1 cellular context compared by ENCODE assay signal in the genomic region with DNA sequence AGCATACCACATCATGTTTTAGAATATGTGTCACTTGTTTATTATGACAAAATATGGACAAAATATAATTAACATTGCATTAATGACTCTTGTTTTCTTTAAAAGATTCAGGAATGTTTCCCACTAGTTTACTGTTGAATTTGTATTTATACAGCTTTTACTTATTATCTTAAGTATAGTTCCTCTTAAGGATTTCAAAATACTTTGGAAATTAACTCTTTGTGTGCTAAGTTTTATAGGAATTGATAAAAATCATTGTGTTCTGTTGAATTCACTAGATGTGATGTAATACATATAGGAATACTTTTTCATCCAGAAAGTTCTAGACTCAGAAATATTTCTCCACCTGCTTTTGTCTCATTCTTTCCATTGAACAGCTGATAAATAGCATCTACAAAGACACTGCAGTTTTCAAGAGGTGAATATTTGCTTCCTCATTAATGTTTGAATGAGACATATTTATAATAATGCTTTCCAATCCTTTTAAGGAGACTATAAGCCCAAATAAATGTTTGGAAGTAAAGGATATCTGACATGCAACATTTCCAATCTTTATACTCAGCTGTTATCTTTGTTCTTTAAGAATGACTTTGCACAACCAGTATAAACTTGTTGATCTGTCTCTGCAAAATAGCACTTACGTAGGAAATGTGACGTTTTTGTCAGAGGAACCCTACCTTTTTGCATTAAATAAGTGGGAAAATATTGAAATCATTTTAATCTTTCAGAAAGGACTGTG.
TF ChIP-seq lines count a peak whose summit lies in the region.

No MANE protein-coding gene starts in this region.

TF ChIP-seq in K562, 482 proteins besides CTCF, POLR2A, EP300 and RAD21 (continued from another document and continues in another):
- TF ChIP-seq, protein P1, sequence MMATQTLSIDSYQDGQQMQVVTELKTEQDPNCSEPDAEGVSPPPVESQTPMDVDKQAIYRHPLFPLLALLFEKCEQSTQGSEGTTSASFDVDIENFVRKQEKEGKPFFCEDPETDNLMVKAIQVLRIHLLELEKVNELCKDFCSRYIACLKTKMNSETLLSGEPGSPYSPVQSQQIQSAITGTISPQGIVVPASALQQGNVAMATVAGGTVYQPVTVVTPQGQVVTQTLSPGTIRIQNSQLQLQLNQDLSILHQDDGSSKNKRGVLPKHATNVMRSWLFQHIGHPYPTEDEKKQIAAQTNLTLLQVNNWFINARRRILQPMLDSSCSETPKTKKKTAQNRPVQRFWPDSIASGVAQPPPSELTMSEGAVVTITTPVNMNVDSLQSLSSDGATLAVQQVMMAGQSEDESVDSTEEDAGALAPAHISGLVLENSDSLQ (IDR thresholded peaks at IDR 0.05) = peak; percentile 24; the same call in 1 of the 2 replicates
- TF ChIP-seq SMARCE1 (IDR thresholded peaks at IDR 0.05) (peak; percentile 50; the same call in 1 of the 2 replicates), HDAC1 (IDR thresholded peaks at IDR 0.05) (no peak), ZNF316 (IDR thresholded peaks at IDR 0.05) (peak; percentile 92), TSC22D4 (tag; IDR thresholded peaks at IDR 0.05) (no peak), MAFF (IDR thresholded peaks at IDR 0.05; ENCODE audit: low read length) (peak; percentile 72; the same call in 1 of the 2 replicates), EWSR1 (IDR thresholded peaks at IDR 0.05; ENCODE audit: borderline replicate concordance, low read depth, partially characterized antibody) (no peak), ZNF644 (tag; IDR thresholded peaks at IDR 0.05; ENCODE audit: low read depth) (0 out of 2 replicates have a peak, but pooled peaks have one; percentile 32), SMARCC2 (IDR thresholded peaks at IDR 0.05; ENCODE audit: low read depth) (peak; percentile 66; the same call in 1 of the 2 replicates), SMARCA4 (IDR thresholded peaks at IDR 0.05) (0 out of 2 replicates have a peak, but pooled peaks have one; percentile 75), BCOR (IDR thresholded peaks at IDR 0.05) (no peak), FOXA3 (CRISPR knock-in tag; conservative IDR thresholded peaks at IDR 0.05 in 1 of 2, IDR thresholded peaks at IDR 0.05 in 1 of 2) (no peak), MAFG (tag; conservative IDR thresholded peaks at IDR 0.05) (peak; percentile 91), HNRNPH1 (optimal IDR thresholded peaks at IDR 0.05; ENCODE audit: low read depth, low read length) (no peak), ZNF431 (CRISPR knock-in tag; IDR thresholded peaks at IDR 0.05) (no peak), SRSF9 (IDR thresholded peaks at IDR 0.05; ENCODE audit: borderline replicate concordance, low read depth, low read length) (no peak), ZNF695 (CRISPR knock-in tag; IDR thresholded peaks at IDR 0.05) (no peak), C11orf30 (IDR thresholded peaks at IDR 0.05; ENCODE audit: low read depth) (peak; percentile 87), NCOA2 (IDR thresholded peaks at IDR 0.05; ENCODE audit: partially characterized antibody in 2 of 2) (peak in 1 of 2 experiments; percentile 19), ARNT (IDR thresholded peaks at IDR 0.05) (peak in 1 of 2 experiments; percentile 58; a peak in 1 of 4 replicates), ZNF76 (CRISPR knock-in tag; IDR thresholded peaks at IDR 0.05; ENCODE audit: borderline replicate concordance) (no peak), ZNF766 (CRISPR knock-in tag; conservative IDR thresholded peaks at IDR 0.05) (0 out of 2 replicates have a peak, but pooled peaks have one; percentile 24), FOXM1 (IDR thresholded peaks at IDR 0.05; ENCODE audit: low read depth) (no peak), FOXM1 (CRISPR knock-in tag; IDR thresholded peaks at IDR 0.05; ENCODE audit: low read depth) (no peak), MCM5 (IDR thresholded peaks at IDR 0.05; ENCODE audit: low read depth) (no peak), HDAC3 (IDR thresholded peaks at IDR 0.05; ENCODE audit: borderline replicate concordance, partially characterized antibody) (peak; percentile 25), RFX7 (CRISPR knock-in tag; IDR thresholded peaks at IDR 0.05) (no peak)
- TF ChIP-seq, protein P2, sequence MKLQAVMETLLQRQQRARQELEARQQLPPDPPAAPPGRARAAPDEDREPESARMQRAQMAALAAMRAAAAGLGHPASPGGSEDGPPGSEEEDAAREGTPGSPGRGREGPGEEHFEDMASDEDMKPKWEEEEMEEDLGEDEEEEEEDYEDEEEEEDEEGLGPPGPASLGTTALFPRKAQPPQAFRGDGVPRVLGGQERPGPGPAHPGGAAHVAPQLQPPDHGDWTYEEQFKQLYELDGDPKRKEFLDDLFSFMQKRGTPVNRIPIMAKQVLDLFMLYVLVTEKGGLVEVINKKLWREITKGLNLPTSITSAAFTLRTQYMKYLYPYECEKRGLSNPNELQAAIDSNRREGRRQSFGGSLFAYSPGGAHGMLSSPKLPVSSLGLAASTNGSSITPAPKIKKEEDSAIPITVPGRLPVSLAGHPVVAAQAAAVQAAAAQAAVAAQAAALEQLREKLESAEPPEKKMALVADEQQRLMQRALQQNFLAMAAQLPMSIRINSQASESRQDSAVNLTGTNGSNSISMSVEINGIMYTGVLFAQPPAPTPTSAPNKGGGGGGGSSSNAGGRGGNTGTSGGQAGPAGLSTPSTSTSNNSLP (IDR thresholded peaks at IDR 0.05; ENCODE audit: borderline replicate concordance, low read depth, low read length) = peak; percentile 68; the same call in 1 of the 2 replicates
- TF ChIP-seq, protein P3, sequence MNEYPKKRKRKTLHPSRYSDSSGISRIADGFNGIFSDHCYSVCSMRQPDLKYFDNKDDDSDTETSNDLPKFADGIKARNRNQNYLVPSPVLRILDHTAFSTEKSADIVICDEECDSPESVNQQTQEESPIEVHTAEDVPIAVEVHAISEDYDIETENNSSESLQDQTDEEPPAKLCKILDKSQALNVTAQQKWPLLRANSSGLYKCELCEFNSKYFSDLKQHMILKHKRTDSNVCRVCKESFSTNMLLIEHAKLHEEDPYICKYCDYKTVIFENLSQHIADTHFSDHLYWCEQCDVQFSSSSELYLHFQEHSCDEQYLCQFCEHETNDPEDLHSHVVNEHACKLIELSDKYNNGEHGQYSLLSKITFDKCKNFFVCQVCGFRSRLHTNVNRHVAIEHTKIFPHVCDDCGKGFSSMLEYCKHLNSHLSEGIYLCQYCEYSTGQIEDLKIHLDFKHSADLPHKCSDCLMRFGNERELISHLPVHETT (CRISPR knock-in tag; conservative IDR thresholded peaks at IDR 0.05 in 1 of 2, IDR thresholded peaks at IDR 0.05 in 1 of 2) = peak in 1 of 2 experiments; percentile 59; a peak in 1 of 4 replicates
- TF ChIP-seq, protein P4, sequence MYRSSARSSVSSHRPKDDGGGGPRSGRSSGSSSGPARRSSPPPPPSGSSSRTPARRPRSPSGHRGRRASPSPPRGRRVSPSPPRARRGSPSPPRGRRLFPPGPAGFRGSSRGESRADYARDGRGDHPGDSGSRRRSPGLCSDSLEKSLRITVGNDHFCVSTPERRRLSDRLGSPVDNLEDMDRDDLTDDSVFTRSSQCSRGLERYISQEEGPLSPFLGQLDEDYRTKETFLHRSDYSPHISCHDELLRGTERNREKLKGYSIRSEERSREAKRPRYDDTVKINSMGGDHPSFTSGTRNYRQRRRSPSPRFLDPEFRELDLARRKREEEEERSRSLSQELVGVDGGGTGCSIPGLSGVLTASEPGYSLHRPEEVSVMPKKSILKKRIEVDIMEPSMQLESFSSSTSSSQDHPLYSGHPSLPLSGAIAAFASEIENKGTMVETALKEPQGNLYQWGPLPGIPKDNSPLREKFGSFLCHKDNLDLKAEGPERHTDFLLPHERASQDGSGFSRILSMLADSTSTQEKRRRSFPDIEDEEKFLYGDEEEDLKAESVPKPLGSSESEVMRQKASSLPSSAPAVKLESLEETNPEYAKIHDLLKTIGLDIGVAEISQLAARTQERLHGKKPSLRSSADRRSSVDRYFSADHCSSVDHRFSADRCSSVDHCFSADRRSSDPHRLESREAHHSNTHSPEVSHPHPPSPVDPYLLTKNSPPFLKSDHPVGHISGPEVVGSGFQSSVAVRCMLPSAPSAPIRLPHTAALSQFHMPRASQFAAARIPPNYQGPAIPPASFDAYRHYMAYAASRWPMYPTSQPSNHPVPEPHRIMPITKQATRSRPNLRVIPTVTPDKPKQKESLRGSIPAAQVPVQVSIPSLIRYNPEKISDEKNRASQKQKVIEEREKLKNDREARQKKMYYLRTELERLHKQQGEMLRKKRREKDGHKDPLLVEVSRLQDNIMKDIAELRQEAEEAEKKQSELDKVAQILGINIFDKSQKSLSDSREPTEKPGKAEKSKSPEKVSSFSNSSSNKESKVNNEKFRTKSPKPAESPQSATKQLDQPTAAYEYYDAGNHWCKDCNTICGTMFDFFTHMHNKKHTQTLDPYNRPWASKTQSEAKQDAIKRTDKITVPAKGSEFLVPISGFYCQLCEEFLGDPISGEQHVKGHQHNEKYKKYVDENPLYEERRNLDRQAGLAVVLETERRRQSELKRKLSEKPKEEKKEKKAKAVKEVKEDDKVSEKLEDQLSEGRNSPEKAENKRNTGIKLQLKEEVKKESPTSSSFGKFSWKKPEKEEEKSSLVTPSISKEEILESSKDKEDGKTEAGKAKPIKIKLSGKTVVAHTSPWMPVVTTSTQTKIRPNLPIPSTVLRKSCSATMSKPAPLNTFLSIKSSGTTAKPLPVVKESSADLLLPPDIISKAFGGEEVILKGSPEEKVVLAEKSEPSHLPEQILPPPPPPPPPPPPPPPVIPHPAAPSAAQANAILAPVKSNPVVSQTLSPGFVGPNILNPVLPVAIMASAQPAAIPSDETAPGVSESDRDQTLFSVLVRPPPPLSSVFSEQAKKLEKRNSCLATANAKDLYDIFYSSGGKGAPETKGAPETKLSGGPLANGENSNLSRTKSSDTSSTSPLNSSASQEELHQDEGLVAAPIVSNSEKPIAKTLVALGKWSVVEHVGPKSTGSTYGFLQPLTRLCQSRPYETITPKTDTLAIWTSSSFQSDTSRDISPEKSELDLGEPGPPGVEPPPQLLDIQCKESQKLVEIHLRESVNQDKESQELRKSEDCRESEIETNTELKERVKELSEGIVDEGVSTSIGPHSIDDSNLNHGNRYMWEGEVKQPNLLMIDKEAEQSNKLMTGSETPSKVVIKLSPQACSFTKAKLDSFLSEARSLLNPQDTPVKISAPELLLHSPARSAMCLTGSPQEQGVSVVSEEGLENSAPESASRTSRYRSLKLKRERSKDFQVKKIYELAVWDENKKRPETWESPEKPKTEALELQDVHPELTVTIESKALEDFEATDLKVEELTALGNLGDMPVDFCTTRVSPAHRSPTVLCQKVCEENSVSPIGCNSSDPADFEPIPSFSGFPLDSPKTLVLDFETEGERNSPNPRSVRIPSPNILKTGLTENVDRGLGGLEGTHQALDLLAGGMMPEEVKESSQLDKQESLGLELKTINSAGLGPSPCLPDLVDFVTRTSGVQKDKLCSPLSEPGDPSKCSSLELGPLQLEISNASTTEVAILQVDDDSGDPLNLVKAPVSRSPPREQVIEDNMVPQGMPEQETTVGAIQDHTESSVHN (IDR thresholded peaks at IDR 0.05; ENCODE audit: borderline replicate concordance in 1 of 2, low read depth in 1 of 2) = peak in 1 of 2 experiments; percentile 25; a peak in 1 of 4 replicates
- TF ChIP-seq, protein P5, sequence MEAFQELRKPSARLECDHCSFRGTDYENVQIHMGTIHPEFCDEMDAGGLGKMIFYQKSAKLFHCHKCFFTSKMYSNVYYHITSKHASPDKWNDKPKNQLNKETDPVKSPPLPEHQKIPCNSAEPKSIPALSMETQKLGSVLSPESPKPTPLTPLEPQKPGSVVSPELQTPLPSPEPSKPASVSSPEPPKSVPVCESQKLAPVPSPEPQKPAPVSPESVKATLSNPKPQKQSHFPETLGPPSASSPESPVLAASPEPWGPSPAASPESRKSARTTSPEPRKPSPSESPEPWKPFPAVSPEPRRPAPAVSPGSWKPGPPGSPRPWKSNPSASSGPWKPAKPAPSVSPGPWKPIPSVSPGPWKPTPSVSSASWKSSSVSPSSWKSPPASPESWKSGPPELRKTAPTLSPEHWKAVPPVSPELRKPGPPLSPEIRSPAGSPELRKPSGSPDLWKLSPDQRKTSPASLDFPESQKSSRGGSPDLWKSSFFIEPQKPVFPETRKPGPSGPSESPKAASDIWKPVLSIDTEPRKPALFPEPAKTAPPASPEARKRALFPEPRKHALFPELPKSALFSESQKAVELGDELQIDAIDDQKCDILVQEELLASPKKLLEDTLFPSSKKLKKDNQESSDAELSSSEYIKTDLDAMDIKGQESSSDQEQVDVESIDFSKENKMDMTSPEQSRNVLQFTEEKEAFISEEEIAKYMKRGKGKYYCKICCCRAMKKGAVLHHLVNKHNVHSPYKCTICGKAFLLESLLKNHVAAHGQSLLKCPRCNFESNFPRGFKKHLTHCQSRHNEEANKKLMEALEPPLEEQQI (IDR thresholded peaks at IDR 0.05) = 0 out of 2 replicates have a peak, but pooled peaks have one; percentile 15
